Comparison of ENCODE assay signal across 1 cellular context in genomic region chr11:65429724-65430405, GRCh38.
A peak's percentile ranks its signal among the peaks of the same experiment; 100 is the strongest.
TF ChIP-seq lines count a peak whose summit lies in the region.

No MANE protein-coding gene starts in this region.

TF ChIP-seq in liver, 16 proteins besides CTCF, POLR2A, EP300 and RAD21:
- TF ChIP-seq REST (IDR thresholded peaks at IDR 0.05) (peak; percentile 13), ATF3 (IDR thresholded peaks at IDR 0.05) (peak; percentile 30), JUND (IDR thresholded peaks at IDR 0.05) (peak in 1 of 2 donors; percentile 72), RXRA (IDR thresholded peaks at IDR 0.05) (peak; percentile 38 to 45), MAX (IDR thresholded peaks at IDR 0.05) (no peak), YY1 (IDR thresholded peaks at IDR 0.05) (no peak), HNF4G (IDR thresholded peaks at IDR 0.05) (no peak), FOXA2 (IDR thresholded peaks at IDR 0.05) (no peak), NR2F2 (IDR thresholded peaks at IDR 0.05) (peak; percentile 11), TAF1 (conservative IDR thresholded peaks at IDR 0.05) (no peak), ZBTB33 (IDR thresholded peaks at IDR 0.05) (no peak), HNF4A (conservative IDR thresholded peaks at IDR 0.05) (peak; percentile 13 to 41), FOXA1 (IDR thresholded peaks at IDR 0.05) (no peak), EGR1 (IDR thresholded peaks at IDR 0.05; ENCODE audit: low read depth in 2 of 2) (peak in 1 of 2 donors; percentile 20), GABPA (IDR thresholded peaks at IDR 0.05 in 1 of 2, conservative IDR thresholded peaks at IDR 0.05 in 1 of 2) (no peak), SP1 (IDR thresholded peaks at IDR 0.05) (peak; percentile 50)
